ENCODE assay signal across 1 cellular context in the genomic region with DNA sequence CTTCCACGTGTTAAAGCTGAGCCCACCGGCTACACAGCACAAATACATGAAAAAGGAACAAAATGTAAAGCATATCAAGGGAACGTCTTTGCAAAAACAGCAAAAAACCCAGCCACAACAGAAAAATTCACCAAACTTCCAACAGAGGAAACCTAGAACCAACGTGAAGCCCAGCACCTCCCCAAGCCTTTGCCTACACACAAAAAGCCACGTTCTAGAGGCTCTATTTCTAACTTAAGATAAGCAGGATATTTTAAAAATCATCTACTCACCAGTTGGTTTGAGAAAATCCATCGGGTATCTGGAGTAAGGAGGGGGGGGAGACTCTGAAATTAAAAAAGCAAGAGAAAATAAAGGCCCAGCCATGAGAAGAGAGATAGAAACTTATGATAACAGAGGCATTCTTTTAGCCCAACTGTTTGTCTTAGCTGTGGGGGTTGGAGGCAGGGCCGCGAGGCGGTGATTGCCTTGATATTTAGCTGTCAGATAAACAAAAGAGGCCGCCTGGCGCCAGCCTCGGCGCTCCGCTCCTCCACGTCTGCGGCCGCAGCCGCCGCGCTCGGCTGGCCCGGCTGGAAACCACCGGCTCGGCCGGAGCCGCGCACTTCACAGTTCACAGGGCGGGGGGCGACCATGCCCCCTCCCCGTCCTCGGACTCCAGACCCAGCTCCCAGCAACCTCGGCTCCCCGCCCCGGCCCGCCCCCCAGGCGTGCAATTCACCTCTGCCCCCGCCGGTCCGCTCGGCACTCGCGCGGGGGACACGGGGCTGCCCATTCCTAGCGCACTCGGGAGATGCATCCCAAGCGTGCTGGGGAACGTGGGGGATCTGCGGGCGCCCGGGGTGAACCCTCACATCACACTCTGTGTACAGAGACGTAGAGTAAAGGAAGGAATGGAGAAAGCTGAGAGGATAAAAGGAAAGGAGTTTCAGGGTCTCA.
TF ChIP-seq lines count a peak whose summit lies in the region.

No MANE protein-coding gene starts in this region.

TF ChIP-seq in HepG2, 621 proteins besides CTCF, POLR2A, EP300 and RAD21 (continued from another document and continues in another):
- TF ChIP-seq DPF2 (CRISPR knock-in tag; IDR thresholded peaks at IDR 0.05; ENCODE audit: borderline replicate concordance, low read depth) = no peak
- peak; percentile 90 for TF ChIP-seq ZBTB7A (CRISPR knock-in tag; IDR thresholded peaks at IDR 0.05)
- TF ChIP-seq ZNF292 (CRISPR knock-in tag; IDR thresholded peaks at IDR 0.05; ENCODE audit: borderline replicate concordance, low read depth) = no peak
- TF ChIP-seq KAT7 (CRISPR knock-in tag; IDR thresholded peaks at IDR 0.05; ENCODE audit: borderline replicate concordance) = peak; percentile 54
- no peak for TF ChIP-seq ZFP62 (CRISPR knock-in tag; IDR thresholded peaks at IDR 0.05)
- TF ChIP-seq ZNF740 (CRISPR knock-in tag; IDR thresholded peaks at IDR 0.05) = peak; percentile 19; the same call in 1 of the 2 replicates
- TF ChIP-seq HDAC2 (CRISPR knock-in tag; IDR thresholded peaks at IDR 0.05) = peak; percentile 58; the same call in 1 of the 2 replicates
- peak; percentile 77; the same call in 1 of the 2 replicates for TF ChIP-seq ZBTB2 (CRISPR knock-in tag; IDR thresholded peaks at IDR 0.05; ENCODE audit: low read depth)
- TF ChIP-seq CHD2 (IDR thresholded peaks at IDR 0.05; ENCODE audit: low read depth, low read length) = no peak
- TF ChIP-seq, protein P1, sequence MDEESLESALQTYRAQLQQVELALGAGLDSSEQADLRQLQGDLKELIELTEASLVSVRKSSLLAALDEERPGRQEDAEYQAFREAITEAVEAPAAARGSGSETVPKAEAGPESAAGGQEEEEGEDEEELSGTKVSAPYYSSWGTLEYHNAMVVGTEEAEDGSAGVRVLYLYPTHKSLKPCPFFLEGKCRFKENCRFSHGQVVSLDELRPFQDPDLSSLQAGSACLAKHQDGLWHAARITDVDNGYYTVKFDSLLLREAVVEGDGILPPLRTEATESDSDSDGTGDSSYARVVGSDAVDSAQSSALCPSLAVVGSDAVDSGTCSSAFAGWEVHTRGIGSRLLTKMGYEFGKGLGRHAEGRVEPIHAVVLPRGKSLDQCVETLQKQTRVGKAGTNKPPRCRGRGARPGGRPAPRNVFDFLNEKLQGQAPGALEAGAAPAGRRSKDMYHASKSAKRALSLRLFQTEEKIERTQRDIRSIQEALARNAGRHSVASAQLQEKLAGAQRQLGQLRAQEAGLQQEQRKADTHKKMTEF (CRISPR knock-in tag; IDR thresholded peaks at IDR 0.05) = peak; percentile 81; the same call in 1 of the 2 replicates
- 0 out of 2 replicates have a peak, but pooled peaks have one; percentile 9 for TF ChIP-seq ELF3 (CRISPR knock-in tag; IDR thresholded peaks at IDR 0.05)
- TF ChIP-seq ZFP41 (CRISPR knock-in tag; IDR thresholded peaks at IDR 0.05; ENCODE audit: borderline replicate concordance) = no peak
- TF ChIP-seq SNRNP70 (IDR thresholded peaks at IDR 0.05; ENCODE audit: low read depth, low read length) = no peak
- TF ChIP-seq ZSCAN9 (CRISPR knock-in tag; IDR thresholded peaks at IDR 0.05; ENCODE audit: borderline replicate concordance) = no peak
- TF ChIP-seq, protein P2, sequence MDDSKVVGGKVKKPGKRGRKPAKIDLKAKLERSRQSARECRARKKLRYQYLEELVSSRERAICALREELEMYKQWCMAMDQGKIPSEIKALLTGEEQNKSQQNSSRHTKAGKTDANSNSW (CRISPR knock-in tag; IDR thresholded peaks at IDR 0.05; ENCODE audit: borderline replicate concordance) = 0 out of 2 replicates have a peak, but pooled peaks have one; percentile 41
- TF ChIP-seq, protein P3, sequence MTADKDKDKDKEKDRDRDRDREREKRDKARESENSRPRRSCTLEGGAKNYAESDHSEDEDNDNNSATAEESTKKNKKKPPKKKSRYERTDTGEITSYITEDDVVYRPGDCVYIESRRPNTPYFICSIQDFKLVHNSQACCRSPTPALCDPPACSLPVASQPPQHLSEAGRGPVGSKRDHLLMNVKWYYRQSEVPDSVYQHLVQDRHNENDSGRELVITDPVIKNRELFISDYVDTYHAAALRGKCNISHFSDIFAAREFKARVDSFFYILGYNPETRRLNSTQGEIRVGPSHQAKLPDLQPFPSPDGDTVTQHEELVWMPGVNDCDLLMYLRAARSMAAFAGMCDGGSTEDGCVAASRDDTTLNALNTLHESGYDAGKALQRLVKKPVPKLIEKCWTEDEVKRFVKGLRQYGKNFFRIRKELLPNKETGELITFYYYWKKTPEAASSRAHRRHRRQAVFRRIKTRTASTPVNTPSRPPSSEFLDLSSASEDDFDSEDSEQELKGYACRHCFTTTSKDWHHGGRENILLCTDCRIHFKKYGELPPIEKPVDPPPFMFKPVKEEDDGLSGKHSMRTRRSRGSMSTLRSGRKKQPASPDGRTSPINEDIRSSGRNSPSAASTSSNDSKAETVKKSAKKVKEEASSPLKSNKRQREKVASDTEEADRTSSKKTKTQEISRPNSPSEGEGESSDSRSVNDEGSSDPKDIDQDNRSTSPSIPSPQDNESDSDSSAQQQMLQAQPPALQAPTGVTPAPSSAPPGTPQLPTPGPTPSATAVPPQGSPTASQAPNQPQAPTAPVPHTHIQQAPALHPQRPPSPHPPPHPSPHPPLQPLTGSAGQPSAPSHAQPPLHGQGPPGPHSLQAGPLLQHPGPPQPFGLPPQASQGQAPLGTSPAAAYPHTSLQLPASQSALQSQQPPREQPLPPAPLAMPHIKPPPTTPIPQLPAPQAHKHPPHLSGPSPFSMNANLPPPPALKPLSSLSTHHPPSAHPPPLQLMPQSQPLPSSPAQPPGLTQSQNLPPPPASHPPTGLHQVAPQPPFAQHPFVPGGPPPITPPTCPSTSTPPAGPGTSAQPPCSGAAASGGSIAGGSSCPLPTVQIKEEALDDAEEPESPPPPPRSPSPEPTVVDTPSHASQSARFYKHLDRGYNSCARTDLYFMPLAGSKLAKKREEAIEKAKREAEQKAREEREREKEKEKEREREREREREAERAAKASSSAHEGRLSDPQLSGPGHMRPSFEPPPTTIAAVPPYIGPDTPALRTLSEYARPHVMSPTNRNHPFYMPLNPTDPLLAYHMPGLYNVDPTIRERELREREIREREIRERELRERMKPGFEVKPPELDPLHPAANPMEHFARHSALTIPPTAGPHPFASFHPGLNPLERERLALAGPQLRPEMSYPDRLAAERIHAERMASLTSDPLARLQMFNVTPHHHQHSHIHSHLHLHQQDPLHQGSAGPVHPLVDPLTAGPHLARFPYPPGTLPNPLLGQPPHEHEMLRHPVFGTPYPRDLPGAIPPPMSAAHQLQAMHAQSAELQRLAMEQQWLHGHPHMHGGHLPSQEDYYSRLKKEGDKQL (CRISPR knock-in tag; IDR thresholded peaks at IDR 0.05; ENCODE audit: low read depth) = peak; percentile 78; the same call in 1 of the 2 replicates
- no peak for TF ChIP-seq MZF1 (CRISPR knock-in tag; IDR thresholded peaks at IDR 0.05; ENCODE audit: borderline replicate concordance)
- TF ChIP-seq CSRNP2 (CRISPR knock-in tag; conservative IDR thresholded peaks at IDR 0.05; ENCODE audit: low read depth) = 0 out of 2 replicates have a peak, but pooled peaks have one; percentile 43
- TF ChIP-seq, protein P4, sequence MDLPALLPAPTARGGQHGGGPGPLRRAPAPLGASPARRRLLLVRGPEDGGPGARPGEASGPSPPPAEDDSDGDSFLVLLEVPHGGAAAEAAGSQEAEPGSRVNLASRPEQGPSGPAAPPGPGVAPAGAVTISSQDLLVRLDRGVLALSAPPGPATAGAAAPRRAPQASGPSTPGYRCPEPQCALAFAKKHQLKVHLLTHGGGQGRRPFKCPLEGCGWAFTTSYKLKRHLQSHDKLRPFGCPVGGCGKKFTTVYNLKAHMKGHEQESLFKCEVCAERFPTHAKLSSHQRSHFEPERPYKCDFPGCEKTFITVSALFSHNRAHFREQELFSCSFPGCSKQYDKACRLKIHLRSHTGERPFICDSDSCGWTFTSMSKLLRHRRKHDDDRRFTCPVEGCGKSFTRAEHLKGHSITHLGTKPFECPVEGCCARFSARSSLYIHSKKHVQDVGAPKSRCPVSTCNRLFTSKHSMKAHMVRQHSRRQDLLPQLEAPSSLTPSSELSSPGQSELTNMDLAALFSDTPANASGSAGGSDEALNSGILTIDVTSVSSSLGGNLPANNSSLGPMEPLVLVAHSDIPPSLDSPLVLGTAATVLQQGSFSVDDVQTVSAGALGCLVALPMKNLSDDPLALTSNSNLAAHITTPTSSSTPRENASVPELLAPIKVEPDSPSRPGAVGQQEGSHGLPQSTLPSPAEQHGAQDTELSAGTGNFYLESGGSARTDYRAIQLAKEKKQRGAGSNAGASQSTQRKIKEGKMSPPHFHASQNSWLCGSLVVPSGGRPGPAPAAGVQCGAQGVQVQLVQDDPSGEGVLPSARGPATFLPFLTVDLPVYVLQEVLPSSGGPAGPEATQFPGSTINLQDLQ (CRISPR knock-in tag; IDR thresholded peaks at IDR 0.05) = 0 out of 2 replicates have a peak, but pooled peaks have one; percentile 67
- TF ChIP-seq CEBPB (IDR thresholded peaks at IDR 0.05; ENCODE audit: borderline replicate concordance, low read depth, low read length) = no peak
- peak; percentile 18 for TF ChIP-seq ZNF430 (CRISPR knock-in tag; IDR thresholded peaks at IDR 0.05)
- peak; percentile 11; the same call in 1 of the 2 replicates for TF ChIP-seq NR2C2 (CRISPR knock-in tag; IDR thresholded peaks at IDR 0.05; ENCODE audit: borderline replicate concordance)
- no peak for TF ChIP-seq ZNF562 (CRISPR knock-in tag; IDR thresholded peaks at IDR 0.05; ENCODE audit: borderline replicate concordance)
- TF ChIP-seq, protein P5, sequence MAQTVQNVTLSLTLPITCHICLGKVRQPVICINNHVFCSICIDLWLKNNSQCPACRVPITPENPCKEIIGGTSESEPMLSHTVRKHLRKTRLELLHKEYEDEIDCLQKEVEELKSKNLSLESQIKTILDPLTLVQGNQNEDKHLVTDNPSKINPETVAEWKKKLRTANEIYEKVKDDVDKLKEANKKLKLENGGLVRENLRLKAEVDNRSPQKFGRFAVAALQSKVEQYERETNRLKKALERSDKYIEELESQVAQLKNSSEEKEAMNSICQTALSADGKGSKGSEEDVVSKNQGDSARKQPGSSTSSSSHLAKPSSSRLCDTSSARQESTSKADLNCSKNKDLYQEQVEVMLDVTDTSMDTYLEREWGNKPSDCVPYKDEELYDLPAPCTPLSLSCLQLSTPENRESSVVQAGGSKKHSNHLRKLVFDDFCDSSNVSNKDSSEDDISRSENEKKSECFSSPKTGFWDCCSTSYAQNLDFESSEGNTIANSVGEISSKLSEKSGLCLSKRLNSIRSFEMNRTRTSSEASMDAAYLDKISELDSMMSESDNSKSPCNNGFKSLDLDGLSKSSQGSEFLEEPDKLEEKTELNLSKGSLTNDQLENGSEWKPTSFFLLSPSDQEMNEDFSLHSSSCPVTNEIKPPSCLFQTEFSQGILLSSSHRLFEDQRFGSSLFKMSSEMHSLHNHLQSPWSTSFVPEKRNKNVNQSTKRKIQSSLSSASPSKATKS (CRISPR knock-in tag; IDR thresholded peaks at IDR 0.05) = 0 out of 2 replicates have a peak, but pooled peaks have one; percentile 67
- TF ChIP-seq, protein P6, sequence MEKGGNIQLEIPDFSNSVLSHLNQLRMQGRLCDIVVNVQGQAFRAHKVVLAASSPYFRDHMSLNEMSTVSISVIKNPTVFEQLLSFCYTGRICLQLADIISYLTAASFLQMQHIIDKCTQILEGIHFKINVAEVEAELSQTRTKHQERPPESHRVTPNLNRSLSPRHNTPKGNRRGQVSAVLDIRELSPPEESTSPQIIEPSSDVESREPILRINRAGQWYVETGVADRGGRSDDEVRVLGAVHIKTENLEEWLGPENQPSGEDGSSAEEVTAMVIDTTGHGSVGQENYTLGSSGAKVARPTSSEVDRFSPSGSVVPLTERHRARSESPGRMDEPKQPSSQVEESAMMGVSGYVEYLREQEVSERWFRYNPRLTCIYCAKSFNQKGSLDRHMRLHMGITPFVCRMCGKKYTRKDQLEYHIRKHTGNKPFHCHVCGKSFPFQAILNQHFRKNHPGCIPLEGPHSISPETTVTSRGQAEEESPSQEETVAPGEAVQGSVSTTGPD (CRISPR knock-in tag; IDR thresholded peaks at IDR 0.05) = no peak
- no peak for TF ChIP-seq NFYC (CRISPR knock-in tag; IDR thresholded peaks at IDR 0.05)
- no peak for TF ChIP-seq ZNF207 (IDR thresholded peaks at IDR 0.05; ENCODE audit: borderline replicate concordance)
- TF ChIP-seq ZNF670 (CRISPR knock-in tag; IDR thresholded peaks at IDR 0.05; ENCODE audit: borderline replicate concordance) = no peak
- peak; percentile 77; the same call in 1 of the 2 replicates for TF ChIP-seq SPEN (CRISPR knock-in tag; IDR thresholded peaks at IDR 0.05; ENCODE audit: low read depth)
- TF ChIP-seq NFE2L1 (CRISPR knock-in tag; IDR thresholded peaks at IDR 0.05; ENCODE audit: borderline replicate concordance) = no peak
- TF ChIP-seq ZNF362 (CRISPR knock-in tag; IDR thresholded peaks at IDR 0.05; ENCODE audit: borderline replicate concordance) = no peak; the same call in 1 of the 2 replicates
- no peak for TF ChIP-seq MEF2D (CRISPR knock-in tag; IDR thresholded peaks at IDR 0.05)
- TF ChIP-seq ZNF773 (CRISPR knock-in tag; IDR thresholded peaks at IDR 0.05; ENCODE audit: borderline replicate concordance) = no peak
- TF ChIP-seq PHF20 (CRISPR knock-in tag; IDR thresholded peaks at IDR 0.05) = peak; percentile 46; the same call in 1 of the 2 replicates
- no peak for TF ChIP-seq HDAC6 (IDR thresholded peaks at IDR 0.05; ENCODE audit: low read depth, low read length)
